11 cellular contexts compared by ENCODE assay signal in genomic region chr4:190179030-190179739, GRCh38. TPM values are rescaled to one million over a fixed set of nuclear protein-coding genes. Genes with fewer than 3 reads are reported as not detected.
A peak's percentile ranks its signal among the peaks of the same experiment; 100 is the strongest.
DNase-seq lines count a peak whose midpoint lies in the region; ATAC-seq and TF ChIP-seq lines count a peak whose summit lies in the region.
"Not testable (repeated sequence)": the region's sequence is repeated elsewhere in the genome, so short reads cannot be mapped to it uniquely, and the experiment has no call there.
"Had no signal": no experiment of that assay in that cellular context is flagged by ENCODE, and none has a peak within 500 bp of the region (broad histone marks: within the 10 kb centered on the region; RNA-seq: fewer than 3 reads in every experiment).

No MANE protein-coding gene starts in this region.

- not testable (repeated sequence) for H3K36me3 Mint-ChIP-seq in T-helper 17 cell (ENCODE audit: low read depth); effector memory CD8-positive, alpha-beta T cell (ENCODE audit: insufficient read depth)

- H3K27ac ChIP-seq in upper lobe of left lung = not testable (repeated sequence)

- not testable (repeated sequence) for TF ChIP-seq CTCF in mucosa of descending colon (IDR thresholded peaks at IDR 0.05); upper lobe of left lung (IDR thresholded peaks at IDR 0.05)

- not testable (repeated sequence) for H3K27ac Mint-ChIP-seq in T-helper 17 cell; effector memory CD8-positive, alpha-beta T cell

- TF ChIP-seq POLR2A in upper lobe of left lung (IDR thresholded peaks at IDR 0.05) = not testable (repeated sequence)

- TF ChIP-seq EP300 in upper lobe of left lung (IDR thresholded peaks at IDR 0.05) = not testable (repeated sequence)

- H3K27me3 Mint-ChIP-seq in T-helper 17 cell; effector memory CD8-positive, alpha-beta T cell: not testable (repeated sequence)

- WGBS in upper lobe of left lung, 2 donors = 22 to 27% methylated on average over 2 of the region's 2 CpGs

- intact Hi-C loops in mucosa of descending colon (cut with DNase I, micrococcal nuclease) = not testable (repeated sequence)

- not testable (repeated sequence) for H3K4me1 Mint-ChIP-seq in T-helper 17 cell; effector memory CD8-positive, alpha-beta T cell (ENCODE audit: low read depth in 2 of 2)

- H3K36me3 ChIP-seq in mucosa of descending colon (ENCODE audit: low read depth); upper lobe of left lung: not testable (repeated sequence)

- not testable (repeated sequence) for H3K4me3 ChIP-seq in mucosa of descending colon, upper lobe of left lung

- peak in 1 of 3 donors; percentile 3 for DNase-seq in T-helper 17 cell
- peak in 1 of 3 experiments; percentile 2 for DNase-seq in effector memory CD8-positive, alpha-beta T cell
- DNase-seq in mucosa of descending colon, upper lobe of left lung: not testable (repeated sequence)

- ATAC-seq in GM18870 (IDR thresholded peaks at IDR 0.05; ENCODE audit: unreplicated experiment) = peak; percentile 55
- peak; percentile 54 for ATAC-seq in GM21515 (IDR thresholded peaks at IDR 0.05; ENCODE audit: unreplicated experiment)
- peak; percentile 61 for ATAC-seq in HG02840 (IDR thresholded peaks at IDR 0.05; ENCODE audit: low FRiP score, unreplicated experiment)
- peak; percentile 44 for ATAC-seq in HG03280 (IDR thresholded peaks at IDR 0.05; ENCODE audit: unreplicated experiment)
- peak; percentile 61 for ATAC-seq in T-helper 17 cell
- ATAC-seq in effector memory CD8-positive, alpha-beta T cell (replicated peaks) = peak; percentile 29
- peak; percentile 73 for ATAC-seq in mucosa of descending colon
- ATAC-seq in upper lobe of left lung (ENCODE audit: low FRiP score in 2 of 2) = peak; percentile 88 to 94

- not testable (repeated sequence) for H3K4me3 Mint-ChIP-seq in T-helper 17 cell; effector memory CD8-positive, alpha-beta T cell

- not testable (repeated sequence) for H3K4me1 ChIP-seq in mucosa of descending colon (ENCODE audit: low read depth); upper lobe of left lung

- H3K9me3 Mint-ChIP-seq in effector memory CD8-positive, alpha-beta T cell = not testable (repeated sequence)

- H3K27me3 ChIP-seq in upper lobe of left lung = not testable (repeated sequence)

- not testable (repeated sequence) for H3K9me3 ChIP-seq in T-helper 17 cell (ENCODE audit: control insufficient read depth, low read length, poor library complexity, severe bottlenecking); mucosa of descending colon; upper lobe of left lung

RNA-seq across cellular contexts. Expression of gene DUX4, which starts 5.6 kb away (rescaled TPM):
- total RNA-seq in T-helper 17 cell (not detected), mucosa of descending colon (not detected), upper lobe of left lung (not detected)
- total RNA-seq: H4, LHCN-M2, ovary had no signal

Comparison
In these comparisons a context has a peak if more than half of its experiments do, and no peak if none do; other contexts are left out.
1. ATAC-seq: peak in every context shown above with its lines; median percentile 91 in upper lobe of left lung; 73 in mucosa of descending colon; 61 in HG02840; 61 in T-helper 17 cell; 55 in GM18870; 54 in GM21515; 44 in HG03280; 29 in effector memory CD8-positive, alpha-beta T cell.